24 cellular contexts compared by ENCODE assay signal in the genomic region with DNA sequence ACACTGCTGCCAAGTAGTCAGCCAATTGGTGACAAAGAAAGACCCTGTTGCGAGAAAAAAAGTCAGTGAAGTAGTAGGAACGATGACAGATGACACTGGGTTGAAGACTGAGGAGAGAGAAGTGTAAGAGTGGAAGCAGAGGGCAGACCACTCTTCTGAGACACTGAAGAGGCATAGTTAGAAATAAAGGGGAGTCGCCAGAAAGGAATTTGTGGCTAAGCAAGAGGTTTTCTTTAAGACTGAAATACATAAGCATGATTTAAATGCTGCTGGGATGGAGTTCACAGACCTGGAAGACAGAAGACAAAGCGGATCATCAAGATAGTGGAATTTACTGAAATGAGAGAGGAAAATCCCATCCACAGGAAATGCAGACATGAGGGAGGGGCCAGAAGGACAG.
"Had no signal": no experiment of that assay in that cellular context is flagged by ENCODE, and none has a peak within 500 bp of the region (broad histone marks: within the 10 kb centered on the region; RNA-seq: fewer than 3 reads in every experiment).

No MANE protein-coding gene starts in this region.

- H3K27me3 ChIP-seq: body of pancreas, cardiac muscle cell, heart right ventricle, ovary, thyroid gland, upper lobe of right lung had no signal

- H3K27ac Mint-ChIP-seq: activated naive CD8-positive, alpha-beta T cell treated with anti-CD3 and anti-CD28 coated beads, Interleukin-2, amount 10 ng/mL, durations not matched to agents 7 days and 5 days; activated T-helper 2 cell treated with anti-CD3 and anti-CD28 coated beads, Interferon-gamma antibody, Interleukin-2, Interleukin-4, amounts not matched to agents 10 μg/mL and 5 μg/mL and 100 μg/mL, durations not matched to agents 14 hours and 24 hours and 36 hours; mesothelial cell of epicardium; natural killer cell; stimulated activated naive CD8-positive, alpha-beta T cell treated with anti-CD3 and anti-CD28 coated beads, Interleukin-15, Interleukin-2, amounts not matched to agents 100 ng/mL and 50 ng/mL, for 24 hours; WTC11 had no signal

- DNase-seq: activated CD8-positive, alpha-beta memory T cell treated with anti-CD3 and anti-CD28 coated beads for 24 hours; activated CD8-positive, alpha-beta memory T cell treated with anti-CD3 and anti-CD28 coated beads, Interleukin-2, amount 50 U/mL, for 4 hours; activated naive CD4-positive, alpha-beta T cell treated with Interleukin-2 at 50 U/mL for 16 hours; activated naive CD8-positive, alpha-beta T cell treated with anti-CD3 and anti-CD28 coated beads, Interleukin-2, amount 10 ng/mL, durations not matched to agents 7 days and 5 days; activated T-cell treated with anti-CD3 and anti-CD28 coated beads, Interleukin-2, amount 50 U/mL, for 4 hours; amygdala; body of pancreas; heart right ventricle; kidney glomerular epithelial cell; left ventricle myocardium inferior; natural killer cell; ovary; stimulated activated CD4-positive, alpha-beta T cell treated with anti-CD3 and anti-CD28 coated beads, Interleukin-12 subunit alpha, Interleukin-12 subunit beta, amount 100 ng/mL, for 4 hours; substantia nigra; T-helper 9 cell; thyroid gland; upper lobe of right lung had no signal

- H3K27ac ChIP-seq: body of pancreas, cardiac muscle cell, epithelial cell of prostate, heart right ventricle, left ventricle myocardium inferior, ovary, prostate gland, thyroid gland, upper lobe of right lung had no signal

- H3K4me3 ChIP-seq: body of pancreas, cardiac muscle cell, heart right ventricle, left ventricle myocardium inferior, ovary, prostate gland, thyroid gland, upper lobe of right lung had no signal

- H3K4me1 ChIP-seq: body of pancreas, heart right ventricle, left ventricle myocardium inferior, prostate gland, thyroid gland, upper lobe of right lung had no signal

- H3K4me3 Mint-ChIP-seq: activated naive CD8-positive, alpha-beta T cell treated with anti-CD3 and anti-CD28 coated beads, Interleukin-2, amount 10 ng/mL, durations not matched to agents 7 days and 5 days; activated T-cell treated with anti-CD3 and anti-CD28 coated beads, Interleukin-2, amount 50 U/mL, for 4 hours; mesothelial cell of epicardium; natural killer cell; stimulated activated naive CD8-positive, alpha-beta T cell treated with anti-CD3 and anti-CD28 coated beads, Interleukin-15, Interleukin-2, amounts not matched to agents 100 ng/mL and 50 ng/mL, for 24 hours; WTC11 had no signal

- H3K36me3 ChIP-seq: cardiac muscle cell, heart right ventricle, left ventricle myocardium inferior, ovary, prostate gland, thyroid gland, upper lobe of right lung had no signal

- ATAC-seq: activated T-cell treated with anti-CD3 and anti-CD28 coated beads, Interleukin-2, amount 50 U/mL, for 4 hours; body of pancreas; heart right ventricle; natural killer cell; upper lobe of right lung; WTC11 had no signal

- H3K36me3 Mint-ChIP-seq: activated naive CD8-positive, alpha-beta T cell treated with anti-CD3 and anti-CD28 coated beads, Interleukin-2, amount 10 ng/mL, durations not matched to agents 7 days and 5 days; mesothelial cell of epicardium; natural killer cell; WTC11 had no signal

- H3K9me3 Mint-ChIP-seq: activated naive CD8-positive, alpha-beta T cell treated with anti-CD3 and anti-CD28 coated beads, Interleukin-2, amount 10 ng/mL, durations not matched to agents 7 days and 5 days; activated T-cell treated with anti-CD3 and anti-CD28 coated beads, Interleukin-2, amount 50 U/mL, for 4 hours; activated T-helper 2 cell treated with anti-CD3 and anti-CD28 coated beads, Interferon-gamma antibody, Interleukin-2, Interleukin-4, amounts not matched to agents 10 μg/mL and 5 μg/mL and 100 μg/mL, durations not matched to agents 14 hours and 24 hours and 36 hours; mesothelial cell of epicardium; natural killer cell; stimulated activated naive CD8-positive, alpha-beta T cell treated with anti-CD3 and anti-CD28 coated beads, Interleukin-15, Interleukin-2, amounts not matched to agents 100 ng/mL and 50 ng/mL, for 24 hours; WTC11 had no signal
